In the genomic region with DNA sequence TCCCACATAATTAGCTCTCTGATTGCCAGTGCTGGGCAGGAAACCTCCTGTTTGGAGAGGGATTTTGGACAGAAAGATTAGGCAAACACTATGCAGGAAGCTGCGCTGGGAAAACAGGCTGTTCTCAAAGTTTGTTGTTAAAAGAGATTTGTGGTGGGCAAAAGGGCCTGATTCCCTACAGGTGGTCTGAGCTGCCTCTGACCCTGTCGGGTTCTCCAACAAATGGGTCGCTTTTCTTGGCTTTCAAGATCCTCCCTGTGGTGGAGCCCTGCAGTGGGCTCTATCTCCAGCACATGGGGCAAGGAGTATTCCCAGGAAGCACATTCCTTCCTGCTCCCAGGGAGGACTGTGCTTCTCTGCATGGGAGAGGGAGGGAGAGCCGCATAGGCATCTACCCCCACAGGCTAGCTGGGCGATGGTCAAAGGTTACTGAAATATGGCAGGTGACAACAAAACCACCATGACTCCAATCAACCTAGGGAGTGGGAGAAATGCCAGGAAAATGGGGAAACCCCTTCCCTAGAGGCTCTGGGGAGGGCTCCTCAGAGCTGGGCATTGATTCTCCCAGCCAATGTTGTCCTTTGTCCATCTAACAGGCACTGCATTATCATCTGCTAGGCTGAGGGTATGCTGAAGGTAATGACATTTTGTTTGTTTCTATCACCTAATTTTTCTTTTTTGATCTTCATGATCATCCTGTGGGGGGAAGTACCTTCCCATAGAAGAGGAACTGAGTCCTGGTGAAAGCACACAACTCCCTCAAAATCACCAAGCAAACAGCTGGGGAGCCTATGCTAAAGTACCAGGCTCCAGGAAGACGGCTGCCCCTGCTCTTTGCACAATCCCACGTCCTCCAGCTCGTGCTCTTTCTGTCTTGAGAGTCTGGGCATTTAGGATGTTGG, we compare ENCODE assay signal across 13 cellular contexts.
DNase-seq lines count a peak whose midpoint lies in the region; ATAC-seq and TF ChIP-seq lines count a peak whose summit lies in the region.
"Had no signal": no experiment of that assay in that cellular context is flagged by ENCODE, and none has a peak within 500 bp of the region (broad histone marks: within the 10 kb centered on the region; RNA-seq: fewer than 3 reads in every experiment).

No MANE protein-coding gene starts in this region.

- H3K27ac ChIP-seq in OCI-LY3 (ENCODE audit: low read length) (peak overlapping the region; percentile 37), sigmoid colon (peak overlapping the region; percentile 76 to 82 (median 80))
- H3K27ac ChIP-seq in CD8-positive, alpha-beta T cell (ENCODE audit: low read depth, low read length), result no peak overlapping the region
- H3K27ac ChIP-seq: foreskin keratinocyte, RWPE1 had no signal

- no peaks in the 10 kb centered on the region for H3K4me1 Mint-ChIP-seq in CD8-positive, alpha-beta T cell (ENCODE audit: low read depth)

- no peak overlapping the region; the same call in 1 of the 2 replicates for H2AFZ ChIP-seq in OCI-LY3 (ENCODE audit: low read depth, low read length)

- H3K4me1 ChIP-seq in OCI-LY3 (ENCODE audit: low read length), result peaks cover 50% of the 10 kb centered on the region
- H3K4me1 ChIP-seq in sigmoid colon, result peaks cover 0 to 96% (median 73%) of the 10 kb centered on the region in 4 donors
- no peaks in the 10 kb centered on the region for H3K4me1 ChIP-seq in CD8-positive, alpha-beta T cell (ENCODE audit: insufficient read depth, low read length)

- TF ChIP-seq POLR2A in sigmoid colon (IDR thresholded peaks at IDR 0.05), result no peak

- H3K27me3 Mint-ChIP-seq in CD8-positive, alpha-beta T cell (ENCODE audit: low read depth), result peaks cover 18% of the 10 kb centered on the region

- H3K27ac Mint-ChIP-seq in CD8-positive, alpha-beta T cell, result no peak overlapping the region

- H3K9me3 ChIP-seq in OCI-LY3 (ENCODE audit: insufficient read depth, low read length) (no peaks in the 10 kb centered on the region), sigmoid colon (no peaks in the 10 kb centered on the region)
- H3K9me3 ChIP-seq in CD8-positive, alpha-beta T cell (ENCODE audit: low read length), result no peaks in the 10 kb centered on the region

- ATAC-seq in GM19455 (IDR thresholded peaks at IDR 0.05; ENCODE audit: unreplicated experiment), result no peak
- no peak for ATAC-seq in CD8-positive, alpha-beta T cell
- ATAC-seq in GM21737 (IDR thresholded peaks at IDR 0.05; ENCODE audit: unreplicated experiment), result no peak
- ATAC-seq: foreskin keratinocyte had no signal

- WGBS in sigmoid colon, 2 donors, result 42 to 68% methylated on average over 8 of the region's 8 CpGs

- peak overlapping the region; percentile 89 for H3K4me2 ChIP-seq in OCI-LY3 (ENCODE audit: low read length)

- DNase-seq in H7 (peak; percentile 71), hepatic stellate cell (ENCODE audit: low spot score) (peak; percentile 32), sigmoid colon (peak; percentile 58), Kasumi-1 (lab: John Stamatoyannopoulos, UW) (no peak)
- no peak for DNase-seq in CD8-positive, alpha-beta T cell
- DNase-seq: activated CD4-positive, alpha-beta T cell treated with anti-CD3 and anti-CD28 coated beads for 48 hours; Calu3; foreskin keratinocyte; NCI-H1436 treated with DMSO at 0.1 percent for 48 hours had no signal

- no peak for TF ChIP-seq EP300 in sigmoid colon (IDR thresholded peaks at IDR 0.05)

- H3K79me2 ChIP-seq in OCI-LY3 (ENCODE audit: low read length), result no peaks in the 10 kb centered on the region

- H4K20me1 ChIP-seq in OCI-LY3 (ENCODE audit: insufficient read depth, low read length), result no peaks in the 10 kb centered on the region

- H3K4me3 Mint-ChIP-seq in CD8-positive, alpha-beta T cell, result no peak overlapping the region

- TF ChIP-seq CTCF in OCI-LY3 (IDR thresholded peaks at IDR 0.05; ENCODE audit: low read depth, low read length), result no peak
- no peak for TF ChIP-seq CTCF in sigmoid colon (IDR thresholded peaks at IDR 0.05)
- TF ChIP-seq CTCF in CD8-positive, alpha-beta T cell (IDR thresholded peaks at IDR 0.05), result no peak

- H3K36me3 ChIP-seq in H7 (replicated peaks; ENCODE audit: control insufficient read depth, insufficient read depth, low read length) (no peaks in the 10 kb centered on the region), OCI-LY3 (replicated peaks; ENCODE audit: low read depth, low read length) (no peaks in the 10 kb centered on the region), sigmoid colon (no peaks in the 10 kb centered on the region)
- H3K36me3 ChIP-seq in CD8-positive, alpha-beta T cell (ENCODE audit: insufficient read depth, low read length), result no peaks in the 10 kb centered on the region

- H3K4me3 ChIP-seq in H7 (ENCODE audit: insufficient read depth, low read depth, low read length) (no peak overlapping the region), OCI-LY3 (ENCODE audit: low read length) (peak overlapping the region; percentile 61), sigmoid colon (no peak overlapping the region)
- H3K4me3 ChIP-seq in CD8-positive, alpha-beta T cell (ENCODE audit: low read depth, low read length), result no peak overlapping the region

- no peaks in the 10 kb centered on the region for H3K9me3 Mint-ChIP-seq in CD8-positive, alpha-beta T cell

- POLR2A ChIA-PET in CD8-positive, alpha-beta T cell (lab: Charles Lee), result no interaction called here

- no peaks in the 10 kb centered on the region for H3K36me3 Mint-ChIP-seq in CD8-positive, alpha-beta T cell

- H3K9ac ChIP-seq in OCI-LY3 (ENCODE audit: low read length), result peak overlapping the region; percentile 60

- CTCF ChIA-PET in CD8-positive, alpha-beta T cell (lab: Charles Lee), result no interaction called here

- H3K27me3 ChIP-seq in H7 (ENCODE audit: control insufficient read depth, insufficient read depth, low read length), result no peaks in the 10 kb centered on the region; the same call in 1 of the 2 replicates
- H3K27me3 ChIP-seq in OCI-LY3 (ENCODE audit: low read depth, low read length), result no peaks in the 10 kb centered on the region
- H3K27me3 ChIP-seq in sigmoid colon, result no peaks in the 10 kb centered on the region
- no peaks in the 10 kb centered on the region for H3K27me3 ChIP-seq in CD8-positive, alpha-beta T cell (ENCODE audit: insufficient read depth, low read length)
- H3K27me3 ChIP-seq: foreskin keratinocyte had no signal

- intact Hi-C loops in sigmoid colon (cut with DNase I), result no loop called here
- intact Hi-C loops in CD8-positive, alpha-beta T cell (cut with DNase I, micrococcal nuclease), result no loop called here

Comparison
In these comparisons a context has a peak if more than half of its experiments do, and no peak if none do; other contexts are left out.
1. DNase-seq: peak in H7 (single experiment), hepatic stellate cell (single experiment) and sigmoid colon (single experiment); none in Kasumi-1 (0 of 2) and CD8-positive, alpha-beta T cell (0 of 7).